ENCODE assay signal across 8 cellular contexts in the genomic region with DNA sequence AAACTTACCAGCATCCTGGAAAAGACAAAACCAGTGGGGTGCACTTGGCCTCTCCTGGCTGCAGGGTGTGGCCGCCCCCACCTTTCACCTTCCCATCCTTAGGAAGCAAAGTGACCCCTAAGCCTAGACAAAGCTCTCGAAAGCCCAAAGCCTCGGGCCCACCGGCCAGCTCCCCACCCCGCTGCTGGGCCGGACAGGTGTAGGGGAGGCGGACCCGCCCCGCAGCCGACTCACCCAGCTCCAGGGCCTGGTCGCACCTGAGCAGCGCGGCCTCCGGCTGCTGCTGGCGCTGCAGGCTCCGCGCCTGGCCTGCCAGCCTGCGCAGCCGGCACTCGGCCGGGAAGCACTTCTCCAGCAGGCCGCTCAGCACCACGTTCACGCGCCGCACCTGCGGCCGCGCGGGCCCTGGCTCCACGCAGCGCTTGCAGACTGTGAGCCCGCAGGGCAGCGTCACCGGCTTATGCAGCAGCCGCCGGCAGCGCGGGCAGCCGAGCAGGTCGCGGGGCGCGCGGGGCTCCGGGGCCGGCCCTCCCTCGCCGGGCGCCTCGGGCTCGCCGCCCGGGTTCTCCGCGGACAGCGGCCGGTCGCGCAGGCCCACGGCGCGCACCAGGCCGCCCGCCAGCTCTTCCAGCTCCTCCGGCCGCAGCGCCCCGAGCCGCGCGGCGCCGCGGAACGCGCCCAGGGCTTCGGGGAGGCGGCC. TPM values are rescaled to one million over a fixed set of nuclear protein-coding genes. Genes with fewer than 3 reads are reported as not detected.
DNase-seq lines count a peak whose midpoint lies in the region; ATAC-seq and TF ChIP-seq lines count a peak whose summit lies in the region.

No MANE protein-coding gene starts in this region.

- intact Hi-C loops in natural killer cell (cut with micrococcal nuclease) = no loop called here
- intact Hi-C loops in CD4-positive, alpha-beta T cell (cut with DNase I, micrococcal nuclease) = no loop called here

- peak overlapping the region; percentile 62 for H3K4me3 ChIP-seq in fibroblast of the aortic adventitia (ENCODE audit: low read depth, low read length)

- DNase-seq in natural killer cell treated with Interleukin-12 subunit alpha and Interleukin-12 subunit beta and Interleukin-15 and Interleukin-18, amount 100 ng/mL, for 72 hours (ENCODE audit: low spot score) = no peak
- DNase-seq in natural killer cell (no peak), T-cell (peak in 1 of 34 experiments; percentile 0), fibroblast of the aortic adventitia (ENCODE audit: low read depth) (peak; percentile 21), epidermal melanocyte (ENCODE audit: insufficient read length, low spot score) (no peak)
- no peak for DNase-seq in CD4-positive, alpha-beta T cell
- no peak for DNase-seq in activated naive CD4-positive, alpha-beta T cell treated with Interleukin-2 at 50 U/mL for 16 hours

- no peaks in the 10 kb centered on the region for H3K4me1 Mint-ChIP-seq in natural killer cell treated with Interleukin-12 subunit alpha and Interleukin-12 subunit beta and Interleukin-15 and Interleukin-18, amount 100 ng/mL, for 72 hours (ENCODE audit: low read depth in 2 of 2)
- H3K4me1 Mint-ChIP-seq in natural killer cell (no peaks in the 10 kb centered on the region), T-cell (peaks cover 0 to 7% (median 4%) of the 10 kb centered on the region in 3 donors), nephron (peaks cover 8% of the 10 kb centered on the region)
- no peaks in the 10 kb centered on the region for H3K4me1 Mint-ChIP-seq in CD4-positive, alpha-beta T cell (ENCODE audit: low read depth)

- H3K9me3 Mint-ChIP-seq in natural killer cell treated with Interleukin-12 subunit alpha and Interleukin-12 subunit beta and Interleukin-15 and Interleukin-18, amount 100 ng/mL, for 72 hours = peaks cover 4% of the 10 kb centered on the region
- peaks cover 4 to 8% of the 10 kb centered on the region in 2 donors for H3K9me3 Mint-ChIP-seq in natural killer cell
- H3K9me3 Mint-ChIP-seq in T-cell = peaks cover 13 to 17% (median 14%) of the 10 kb centered on the region in 3 donors
- H3K9me3 Mint-ChIP-seq in nephron = peaks cover 29% of the 10 kb centered on the region
- peaks cover 8% of the 10 kb centered on the region for H3K9me3 Mint-ChIP-seq in CD4-positive, alpha-beta T cell

- peaks cover 20% of the 10 kb centered on the region for H3K36me3 Mint-ChIP-seq in natural killer cell treated with Interleukin-12 subunit alpha and Interleukin-12 subunit beta and Interleukin-15 and Interleukin-18, amount 100 ng/mL, for 72 hours
- H3K36me3 Mint-ChIP-seq in natural killer cell (peaks cover 15% of the 10 kb centered on the region), T-cell (peaks cover 4% of the 10 kb centered on the region), nephron (ENCODE audit: low read depth) (peaks cover 19% of the 10 kb centered on the region)
- H3K36me3 Mint-ChIP-seq in CD4-positive, alpha-beta T cell (ENCODE audit: low read depth) = no peaks in the 10 kb centered on the region

- no peak overlapping the region for H3K4me3 Mint-ChIP-seq in natural killer cell treated with Interleukin-12 subunit alpha and Interleukin-12 subunit beta and Interleukin-15 and Interleukin-18, amount 100 ng/mL, for 72 hours
- H3K4me3 Mint-ChIP-seq in natural killer cell = no peak overlapping the region
- H3K4me3 Mint-ChIP-seq in T-cell = peak overlapping the region in 1 of 3 donors; percentile 63
- H3K4me3 Mint-ChIP-seq in nephron = peak overlapping the region; percentile 78 to 93 (median 79)
- H3K4me3 Mint-ChIP-seq in CD4-positive, alpha-beta T cell = no peak overlapping the region

- H3K27me3 ChIP-seq in CD4-positive, alpha-beta T cell (ENCODE audit: control insufficient read depth, insufficient read depth, low read length) = peaks cover 68% of the 10 kb centered on the region

- TF ChIP-seq CTCF in natural killer cell (IDR thresholded peaks at IDR 0.05) = no peak
- peak; percentile 9 for TF ChIP-seq CTCF in fibroblast of the aortic adventitia (IDR thresholded peaks at IDR 0.05; ENCODE audit: insufficient read depth, low read length)
- peak; percentile 44 to 48 (median 47) for TF ChIP-seq CTCF in nephron (IDR thresholded peaks at IDR 0.05; ENCODE audit: unreplicated experiment in 3 of 3)
- TF ChIP-seq CTCF in CD4-positive, alpha-beta T cell (IDR thresholded peaks at IDR 0.05) = no peak

- CTCF ChIA-PET in T-cell (lab: Charles Lee) = no interaction called here
- CTCF ChIA-PET in CD4-positive, alpha-beta T cell (lab: Charles Lee) = no interaction called here

- peak; percentile 11 to 43 for ATAC-seq in natural killer cell treated with Interleukin-12 subunit alpha and Interleukin-12 subunit beta and Interleukin-15 and Interleukin-18, amount 100 ng/mL, for 72 hours
- no peak for ATAC-seq in natural killer cell
- ATAC-seq in T-cell (replicated peaks in 1 of 4) = peak in 3 of 4 experiments; percentile 23 to 30 (median 29)
- ATAC-seq in CD4-positive, alpha-beta T cell (ENCODE audit: poor library complexity) = no peak

- POLR2A ChIA-PET in T-cell (lab: Charles Lee) = no interaction called here
- POLR2A ChIA-PET in CD4-positive, alpha-beta T cell (lab: Charles Lee) = no interaction called here

- no peak overlapping the region for H3K27ac Mint-ChIP-seq in natural killer cell treated with Interleukin-12 subunit alpha and Interleukin-12 subunit beta and Interleukin-15 and Interleukin-18, amount 100 ng/mL, for 72 hours
- no peak overlapping the region for H3K27ac Mint-ChIP-seq in natural killer cell
- no peak overlapping the region for H3K27ac Mint-ChIP-seq in T-cell
- H3K27ac Mint-ChIP-seq in nephron = no peak overlapping the region
- no peak overlapping the region for H3K27ac Mint-ChIP-seq in CD4-positive, alpha-beta T cell

- H3K27ac ChIP-seq in CD4-positive, alpha-beta T cell (ENCODE audit: low read depth, low read length) = no peak overlapping the region

- H3K27me3 Mint-ChIP-seq in natural killer cell treated with Interleukin-12 subunit alpha and Interleukin-12 subunit beta and Interleukin-15 and Interleukin-18, amount 100 ng/mL, for 72 hours = peaks cover 48 to 70% of the 10 kb centered on the region in 2 donors
- H3K27me3 Mint-ChIP-seq in natural killer cell (ENCODE audit: low read depth in 2 of 2) = peaks cover 51 to 53% of the 10 kb centered on the region in 2 donors
- peaks cover 55 to 56% of the 10 kb centered on the region in 2 donors for H3K27me3 Mint-ChIP-seq in T-cell
- peaks cover 58% of the 10 kb centered on the region for H3K27me3 Mint-ChIP-seq in nephron (ENCODE audit: low read depth)
- peaks cover 74% of the 10 kb centered on the region for H3K27me3 Mint-ChIP-seq in CD4-positive, alpha-beta T cell

- peaks cover 17% of the 10 kb centered on the region for H3K9me3 ChIP-seq in CD4-positive, alpha-beta T cell (ENCODE audit: control insufficient read depth, low read length)

RNA-seq across cellular contexts. Expression of a gene that starts 1.0 kb away (rescaled TPM):
- total RNA-seq in natural killer cell treated with Interleukin-12 subunit alpha and Interleukin-12 subunit beta and Interleukin-15 and Interleukin-18, amount 100 ng/mL, for 72 hours = not detected
- total RNA-seq in natural killer cell (not detected), T-cell (under 1 TPM in 4 of 5 donors, not detected in 1; 0.19 to 0.30 (median 0.29) TPM), fibroblast of the aortic adventitia (ENCODE audit: low replicate concordance) (1.8 and 2.0 TPM in 2 replicates)
- under 1 TPM; 0.06 to 0.08 TPM for total RNA-seq in CD4-positive, alpha-beta T cell

Comparison
In these comparisons a context has a peak if more than half of its experiments do, and no peak if none do; other contexts are left out.
1. ATAC-seq: peak in natural killer cell treated with Interleukin-12 subunit alpha and Interleukin-12 subunit beta and Interleukin-15 and Interleukin-18, amount 100 ng/mL, for 72 hours (2 of 2) and T-cell (3 of 4); none in natural killer cell (0 of 3) and CD4-positive, alpha-beta T cell (single experiment).
2. H3K4me3 Mint-ChIP-seq: peak in nephron (3 of 3); none in natural killer cell treated with Interleukin-12 subunit alpha and Interleukin-12 subunit beta and Interleukin-15 and Interleukin-18, amount 100 ng/mL, for 72 hours (single experiment), natural killer cell (single experiment) and CD4-positive, alpha-beta T cell (single experiment).
3. CTCF ChIP-seq: peak in fibroblast of the aortic adventitia (single experiment) and nephron (3 of 3); none in natural killer cell (single experiment) and CD4-positive, alpha-beta T cell (single experiment).